14 cellular contexts compared by ENCODE assay signal in the genomic region with DNA sequence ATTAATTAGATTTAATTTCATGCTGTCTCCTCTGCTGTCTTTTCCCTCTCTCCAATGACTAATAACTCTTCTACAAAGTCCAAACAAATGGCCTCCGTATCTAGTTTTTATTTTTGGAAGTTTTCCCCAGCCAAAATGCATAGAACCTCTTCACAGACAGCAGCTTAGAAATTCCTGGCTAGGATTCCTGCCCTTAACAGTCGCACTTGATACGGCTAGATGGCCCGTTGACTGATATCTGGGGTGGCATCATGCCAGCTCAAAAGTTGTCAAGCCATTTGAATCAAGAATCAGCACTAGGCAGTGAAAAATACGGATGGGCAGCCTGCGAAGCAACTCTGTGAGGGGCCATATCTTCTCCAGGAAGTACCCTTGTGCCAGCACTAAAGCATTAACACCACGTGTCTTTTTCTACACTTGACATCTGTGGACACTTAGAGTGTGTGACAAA. TPM values are rescaled to one million over a fixed set of nuclear protein-coding genes. Genes with fewer than 3 reads are reported as not detected.
DNase-seq lines count a peak whose midpoint lies in the region; ATAC-seq and TF ChIP-seq lines count a peak whose summit lies in the region.
"Had no signal": no experiment of that assay in that cellular context is flagged by ENCODE, and none has a peak within 500 bp of the region (broad histone marks: within the 10 kb centered on the region; RNA-seq: fewer than 3 reads in every experiment).

No MANE protein-coding gene starts in this region.

- H3K27me3 ChIP-seq in Panc1 (ENCODE audit: control insufficient read depth, insufficient read depth, low read length), result no peaks in the 10 kb centered on the region
- H3K27me3 ChIP-seq in heart right ventricle, result no peaks in the 10 kb centered on the region
- H3K27me3 ChIP-seq in skeletal muscle satellite cell (ENCODE audit: control insufficient read depth, insufficient read depth, low read length), result no peaks in the 10 kb centered on the region

- POLR2A ChIA-PET in Panc1 (lab: Charles Lee), result no interaction called here

- in situ Hi-C loops in Panc1 (cut with HindIII; ENCODE audit: low pct_unique_long_range_greater_than_20kb, low sequenced_read_pairs), result no loop called here

- H3K9me3 ChIP-seq in Panc1 (ENCODE audit: control insufficient read depth, insufficient read depth, low read depth, low read length) (no peaks in the 10 kb centered on the region), heart right ventricle (no peaks in the 10 kb centered on the region), skeletal muscle satellite cell (replicated peaks; ENCODE audit: low read length) (no peaks in the 10 kb centered on the region)
- H3K9me3 ChIP-seq: Caco-2 had no signal

- 8 to 13% methylated on average over 7 of the region's 7 CpGs for WGBS in heart right ventricle, 2 donors

- no peaks in the 10 kb centered on the region for H3K36me3 Mint-ChIP-seq in activated naive CD4-positive, alpha-beta T cell treated with anti-CD3 and anti-CD28 coated beads, Interleukin-2, amount 50 U/mL, for 72 hours

- no peak overlapping the region for H3K9ac ChIP-seq in skeletal muscle satellite cell (ENCODE audit: low read depth, low read length)

- no TSS peak for BruUV-seq in Panc1 (replicated peaks; lab: Mats Ljungman, UMichigan)

- H3K9me3 Mint-ChIP-seq in activated naive CD4-positive, alpha-beta T cell treated with anti-CD3 and anti-CD28 coated beads, Interleukin-2, amount 50 U/mL, for 72 hours, result no peaks in the 10 kb centered on the region

- peaks cover 25% of the 10 kb centered on the region for H3K4me1 ChIP-seq in Panc1 (ENCODE audit: control insufficient read depth, insufficient read depth, low read length)
- H3K4me1 ChIP-seq in heart right ventricle, result peaks cover 0 to 34% (median 25%) of the 10 kb centered on the region in 9 donors
- peaks cover 18% of the 10 kb centered on the region for H3K4me1 ChIP-seq in skeletal muscle satellite cell (ENCODE audit: control insufficient read depth, insufficient read depth, low read length)

- H3K4me2 ChIP-seq in skeletal muscle satellite cell (ENCODE audit: low read length), result peak overlapping the region; percentile 10

- H3K36me3 ChIP-seq in Panc1 (ENCODE audit: control insufficient read depth, insufficient read depth, low read length) (no peaks in the 10 kb centered on the region), heart right ventricle (no peaks in the 10 kb centered on the region), skeletal muscle satellite cell (ENCODE audit: insufficient read depth, low read length) (no peaks in the 10 kb centered on the region)

- no peak for TF ChIP-seq CTCF in Panc1 (IDR thresholded peaks at IDR 0.05)
- TF ChIP-seq CTCF in heart right ventricle (IDR thresholded peaks at IDR 0.05), result no peak

- H3K27ac Mint-ChIP-seq in activated naive CD4-positive, alpha-beta T cell treated with anti-CD3 and anti-CD28 coated beads, Interleukin-2, amount 50 U/mL, for 72 hours, result peak overlapping the region in 1 of 2 donors; percentile 22

- ATAC-seq in Panc1 (no peak), heart right ventricle (peak; percentile 35 to 90 (median 58)), GM18867 (IDR thresholded peaks at IDR 0.05; ENCODE audit: unreplicated experiment) (no peak)
- no peak for ATAC-seq in activated naive CD4-positive, alpha-beta T cell treated with anti-CD3 and anti-CD28 coated beads, Interleukin-2, amount 50 U/mL, for 72 hours

- H3K4me3 ChIP-seq in Panc1 (ENCODE audit: low read depth in 2 of 2, low read length in 2 of 2) (no peak overlapping the region), heart right ventricle (peak overlapping the region in 1 of 10 donors; percentile 8), skeletal muscle satellite cell (ENCODE audit: low read length) (no peak overlapping the region)

- DNase-seq in NCI-H2029 (lab: John Stamatoyannopoulos, UW) (peak; percentile 18), NCI-H2029 treated with DMSO at 0.1 percent for 48 hours (lab: John Stamatoyannopoulos, UW) (no peak), Panc1 (ENCODE audit: low read depth, low spot score) (no peak), heart right ventricle (peak in 1 of 2 donors; percentile 21), cerebellar nuclear complex (lab: John Stamatoyannopoulos, UW) (no peak)
- DNase-seq in activated naive CD4-positive, alpha-beta T cell treated with anti-CD3 and anti-CD28 coated beads, Interleukin-2, amount 50 U/mL, for 72 hours (ENCODE audit: low spot score in 2 of 2), result no peak
- DNase-seq: ACHN; activated naive CD4-positive, alpha-beta T cell; Caco-2; central memory CD4-positive, alpha-beta T cell; stimulated activated CD4-positive, alpha-beta T cell treated with anti-CD3 and anti-CD28 coated beads, Interleukin-12 subunit alpha, Interleukin-12 subunit beta, amount 100 ng/mL, for 4 hours had no signal

- peak overlapping the region; percentile 66; the same call in 1 of the 2 replicates for H3K27ac ChIP-seq in Panc1 (ENCODE audit: low read length)
- peak overlapping the region in 6 of 10 donors; percentile 1 to 81 (median 71) for H3K27ac ChIP-seq in heart right ventricle
- H3K27ac ChIP-seq: epithelial cell of prostate had no signal

- intact Hi-C loops in Panc1 (cut with micrococcal nuclease; ENCODE audit: unreplicated experiment), result no loop called here
- intact Hi-C loops in heart right ventricle (cut with DNase I), result loop anchor here in 4 of 10 donors (10.0 kb wide), 1 partner anchor 484 kb away; a partner anchor contains a TSS

- CTCF ChIA-PET in Panc1 (lab: Charles Lee), result no interaction called here

RNA-seq across cellular contexts. Expression of a gene that starts 39.0 kb away (rescaled TPM):
- total RNA-seq in Panc1 (2021; ENCODE audit: unreplicated experiment), result 161 TPM
- 60.4 TPM for polyA plus RNA-seq in Panc1 (2012; ENCODE audit: insufficient read length)
- total RNA-seq in heart right ventricle, result 10 to 100 TPM; 29.2 to 44.2 (median 33.1) TPM
- polyA plus RNA-seq in heart right ventricle, result 10 to 100 TPM in 1 of 2 donors, 1 to 10 TPM in 1; 8.9 to 19.6 TPM
- total RNA-seq in skeletal muscle satellite cell (2012; rRNA removed), result 22.5 and 27.4 TPM in 2 replicates
- total RNA-seq in activated naive CD4-positive, alpha-beta T cell treated with anti-CD3 and anti-CD28 coated beads, Interleukin-2, amount 50 U/mL, for 72 hours, result 100 to 1,000 TPM; 100 to 149 TPM

Comparison
In these comparisons a context has a peak if more than half of its experiments do, and no peak if none do; other contexts are left out.
1. ATAC-seq: peak in heart right ventricle (8 of 8); none in Panc1 (single experiment), activated naive CD4-positive, alpha-beta T cell treated with anti-CD3 and anti-CD28 coated beads, Interleukin-2, amount 50 U/mL, for 72 hours (0 of 2) and GM18867 (single experiment).